Comparison of ENCODE assay signal across 9 cellular contexts in genomic region chr11:109971184-109971523, GRCh38.
DNase-seq lines count a peak whose midpoint lies in the region; ATAC-seq, FAIRE-seq and TF ChIP-seq lines count a peak whose summit lies in the region.
"Had no signal": no experiment of that assay in that cellular context is flagged by ENCODE, and none has a peak within 500 bp of the region (broad histone marks: within the 10 kb centered on the region; RNA-seq: fewer than 3 reads in every experiment).

No MANE protein-coding gene starts in this region.

- 18 to 56% methylated on average over 2 of the region's 2 CpGs for WGBS in esophagus squamous epithelium, 2 donors

- H3K27me3 Mint-ChIP-seq in activated naive CD8-positive, alpha-beta T cell treated with anti-CD3 and anti-CD28 coated beads, Interleukin-2, amount 50 U/mL, for 24 hours = peaks cover 13% of the 10 kb centered on the region

- H3K27me3 ChIP-seq in esophagus squamous epithelium = no peaks in the 10 kb centered on the region

- no peaks in the 10 kb centered on the region for H3K9me3 ChIP-seq in esophagus squamous epithelium

- TF ChIP-seq POLR2A in esophagus squamous epithelium (IDR thresholded peaks at IDR 0.05) = no peak

- no peak for TF ChIP-seq CTCF in esophagus squamous epithelium (IDR thresholded peaks at IDR 0.05)

- peak; percentile 58 for ATAC-seq in activated naive CD8-positive, alpha-beta T cell treated with anti-CD3 and anti-CD28 coated beads, Interleukin-2, amount 50 U/mL, for 24 hours

- peak overlapping the region; percentile 80 for H3K27ac Mint-ChIP-seq in activated naive CD8-positive, alpha-beta T cell treated with anti-CD3 and anti-CD28 coated beads, Interleukin-2, amount 50 U/mL, for 24 hours

- DNase-seq in Daoy (ENCODE audit: low read depth) = peak; percentile 43
- DNase-seq in HTR-8/SVneo (ENCODE audit: insufficient read length, low spot score) = peak; percentile 17
- DNase-seq in activated naive CD8-positive, alpha-beta T cell treated with anti-CD3 and anti-CD28 coated beads, Interleukin-2, amount 50 U/mL, for 24 hours = no peak
- DNase-seq in medulla oblongata (ENCODE audit: extremely low spot score) = peak; percentile 60
- DNase-seq in SHP77 (lab: John Stamatoyannopoulos, UW) = no peak
- DNase-seq in NCI-H748 treated with DMSO at 0.1 percent for 48 hours (lab: John Stamatoyannopoulos, UW) = no peak
- no peak for DNase-seq in esophagus squamous epithelium (lab: John Stamatoyannopoulos, UW)
- no peak for DNase-seq in NCI-H2081 treated with DMSO at 0.1 percent for 48 hours (lab: John Stamatoyannopoulos, UW)
- DNase-seq: T-helper 9 cell had no signal

- no peak overlapping the region for H3K4me3 Mint-ChIP-seq in activated naive CD8-positive, alpha-beta T cell treated with anti-CD3 and anti-CD28 coated beads, Interleukin-2, amount 50 U/mL, for 24 hours

- H3K4me3 ChIP-seq in esophagus squamous epithelium = no peak overlapping the region

- H3K27ac ChIP-seq in esophagus squamous epithelium = no peak overlapping the region

- peak; percentile 74 for FAIRE-seq in HTR-8/SVneo (lab: Jason Lieb, UNC)

- H3K4me1 Mint-ChIP-seq in activated naive CD8-positive, alpha-beta T cell treated with anti-CD3 and anti-CD28 coated beads, Interleukin-2, amount 50 U/mL, for 24 hours = peaks cover 42% of the 10 kb centered on the region

- no peaks in the 10 kb centered on the region for H3K36me3 ChIP-seq in esophagus squamous epithelium

- no peaks in the 10 kb centered on the region for H3K36me3 Mint-ChIP-seq in activated naive CD8-positive, alpha-beta T cell treated with anti-CD3 and anti-CD28 coated beads, Interleukin-2, amount 50 U/mL, for 24 hours (ENCODE audit: low read depth)

- intact Hi-C loops in esophagus squamous epithelium (cut with DNase I) = no loop called here

- peaks cover 0 to 19% (median 0%) of the 10 kb centered on the region in 3 donors for H3K4me1 ChIP-seq in esophagus squamous epithelium

- no peaks in the 10 kb centered on the region for H3K9me3 Mint-ChIP-seq in activated naive CD8-positive, alpha-beta T cell treated with anti-CD3 and anti-CD28 coated beads, Interleukin-2, amount 50 U/mL, for 24 hours

Comparison
In these comparisons a context has a peak if more than half of its experiments do, and no peak if none do; other contexts are left out.
1. DNase-seq: peak in Daoy (single experiment), HTR-8/SVneo (single experiment) and medulla oblongata (single experiment); none in activated naive CD8-positive, alpha-beta T cell treated with anti-CD3 and anti-CD28 coated beads, Interleukin-2, amount 50 U/mL, for 24 hours (single experiment), SHP77 (0 of 2), NCI-H748 treated with DMSO at 0.1 percent for 48 hours (single experiment), esophagus squamous epithelium (single experiment) and NCI-H2081 treated with DMSO at 0.1 percent for 48 hours (single experiment).